In the genomic region with DNA sequence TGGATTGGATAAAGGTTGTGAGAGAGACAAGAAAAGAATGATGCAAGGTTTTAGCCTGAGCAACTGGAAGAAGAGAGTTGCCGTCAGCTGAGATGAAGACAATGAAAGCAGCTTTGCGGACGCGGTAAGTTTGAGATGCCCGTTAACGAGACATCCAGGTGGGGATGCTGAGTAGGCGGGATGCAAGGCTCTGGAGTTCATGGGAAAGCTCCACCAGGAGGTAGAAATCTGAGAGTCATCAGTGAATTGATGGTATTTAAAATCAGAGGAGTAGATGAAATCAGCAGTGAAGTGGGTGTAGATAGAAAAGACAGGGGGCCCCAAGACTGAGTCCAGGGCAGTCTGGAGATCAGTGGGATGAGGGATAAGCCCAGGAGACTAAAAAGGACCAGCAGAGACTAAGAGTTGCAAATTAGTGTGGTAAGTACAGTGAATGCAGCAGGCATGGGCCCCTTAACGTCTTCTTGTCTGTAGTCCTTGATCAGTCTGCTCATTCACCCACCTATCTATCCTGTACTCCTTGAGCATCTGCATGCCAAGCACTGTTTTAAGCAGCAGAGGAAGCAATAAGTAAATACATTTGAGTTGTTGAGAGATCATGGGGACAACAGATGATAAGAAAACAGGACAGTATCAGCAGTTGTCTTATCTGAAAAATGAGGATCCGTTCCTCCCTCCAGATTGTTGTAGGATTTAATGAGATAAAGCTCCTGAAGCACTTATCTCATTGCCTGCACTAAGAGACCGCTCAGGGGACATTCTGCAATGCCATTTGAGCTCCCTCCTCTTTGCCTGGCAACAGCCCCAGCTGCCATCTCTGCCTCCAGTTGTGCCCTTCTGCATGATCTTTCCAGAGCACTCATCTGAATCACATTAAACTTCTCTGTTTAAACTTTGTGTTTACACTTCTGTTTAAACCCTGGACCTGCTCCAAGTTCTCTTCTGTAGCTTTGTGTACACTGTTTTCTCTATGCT, we compare ENCODE assay signal across 9 cellular contexts.
A peak's percentile ranks its signal among the peaks of the same experiment; 100 is the strongest.
DNase-seq lines count a peak whose midpoint lies in the region; ATAC-seq and TF ChIP-seq lines count a peak whose summit lies in the region.
"Had no signal": no experiment of that assay in that cellular context is flagged by ENCODE, and none has a peak within 500 bp of the region (broad histone marks: within the 10 kb centered on the region; RNA-seq: fewer than 3 reads in every experiment).

No MANE protein-coding gene starts in this region.

- ATAC-seq in HG03521 (IDR thresholded peaks at IDR 0.05; ENCODE audit: unreplicated experiment), result no peak

- DNase-seq in LNCaP clone FGC (ENCODE audit: low read depth) (peak; percentile 87), NCI-H69 (lab: John Stamatoyannopoulos, UW) (peak; percentile 88), dermis blood vessel endothelial cell (peak; percentile 8), pons (ENCODE audit: low spot score) (peak; percentile 65), NK-92 (lab: John Stamatoyannopoulos, UW; ENCODE audit: unreplicated experiment) (no peak), cardiac septum (ENCODE audit: low spot score) (no peak)
- DNase-seq: GF-D8, retina had no signal

- intact Hi-C loops in cardiac septum (cut with DNase I), result no loop called here

- no peak for TF ChIP-seq CTCF in LNCaP clone FGC (IDR thresholded peaks at IDR 0.05; ENCODE audit: control insufficient read depth, extremely low read depth, insufficient read depth)

- H3K4me3 ChIP-seq in LNCaP clone FGC (ENCODE audit: low read depth, low read length), result no peak overlapping the region

Comparison
In these comparisons a context has a peak if more than half of its experiments do, and no peak if none do; other contexts are left out.
1. DNase-seq: peak in LNCaP clone FGC (single experiment), NCI-H69 (single experiment), dermis blood vessel endothelial cell (single experiment) and pons (single experiment); none in NK-92 (single experiment) and cardiac septum (single experiment).